In the genomic region with DNA sequence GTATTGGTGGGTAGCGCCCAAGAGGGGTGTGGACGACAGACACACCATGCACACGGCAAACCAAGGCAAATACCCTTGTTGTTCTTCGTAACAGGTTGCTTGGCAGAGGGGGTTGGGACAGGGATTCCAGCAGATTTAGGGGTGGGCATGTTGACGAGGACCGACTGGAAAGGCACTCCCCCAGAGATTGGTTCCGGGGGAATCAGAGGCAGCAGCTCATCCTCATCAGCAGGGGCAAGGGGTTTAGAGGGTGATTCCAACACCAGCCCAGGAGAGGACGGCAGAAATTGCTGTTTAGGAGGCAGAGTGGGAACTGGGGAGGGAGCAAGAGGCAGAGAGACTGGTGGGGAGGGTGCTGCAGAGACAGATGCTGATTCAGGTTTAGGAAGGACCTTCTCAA, we compare ENCODE assay signal across 1 cellular context.
TF ChIP-seq lines count a peak whose summit lies in the region.

No MANE protein-coding gene starts in this region.

TF ChIP-seq in HepG2, 621 proteins besides CTCF, POLR2A, EP300 and RAD21:
- TF ChIP-seq RBM22 (optimal IDR thresholded peaks at IDR 0.05; ENCODE audit: low read length) = peak; percentile 15
- no peak for TF ChIP-seq MLLT10 (CRISPR knock-in tag; IDR thresholded peaks at IDR 0.05)
TF ChIP-seq in HepG2: peak in this region for 1.
